Comparison of ENCODE assay signal across 8 cellular contexts in genomic region chr17:40112718-40113109, GRCh38. TPM values are rescaled to one million over a fixed set of nuclear protein-coding genes. Genes with fewer than 3 reads are reported as not detected.
DNase-seq lines count a peak whose midpoint lies in the region; ATAC-seq and TF ChIP-seq lines count a peak whose summit lies in the region.

No MANE protein-coding gene starts in this region.

- H3K27me3 ChIP-seq in mucosa of stomach (ENCODE audit: control insufficient read depth, insufficient read depth, low read length) (no peaks in the 10 kb centered on the region), upper lobe of left lung (no peaks in the 10 kb centered on the region)

- H3K4me3 ChIP-seq in mucosa of stomach (ENCODE audit: low read length) (no peak overlapping the region), upper lobe of left lung (no peak overlapping the region)

- no peaks in the 10 kb centered on the region for H3K36me3 Mint-ChIP-seq in activated T-cell treated with anti-CD3 and anti-CD28 coated beads, Interleukin-2, amount 50 U/mL, for 24 hours (ENCODE audit: low read depth)

- no peaks in the 10 kb centered on the region for H3K27me3 Mint-ChIP-seq in activated T-cell treated with anti-CD3 and anti-CD28 coated beads, Interleukin-2, amount 50 U/mL, for 24 hours

- TF ChIP-seq EP300 in upper lobe of left lung (IDR thresholded peaks at IDR 0.05) = no peak

- no peak for DNase-seq in activated T-cell treated with anti-CD3 and anti-CD28 coated beads, Interleukin-2, amount 50 U/mL, for 24 hours
- no peak for DNase-seq in activated T-cell treated with anti-CD3 and anti-CD28 coated beads, Interleukin-2, amount 50 U/mL, for 48 hours
- DNase-seq in upper lobe of left lung (no peak), NCI-H510A treated with DMSO at 0.1 percent for 48 hours (lab: John Stamatoyannopoulos, UW) (no peak), HCEC 1CT (no peak)

- no peak for TF ChIP-seq POLR2A in upper lobe of left lung (IDR thresholded peaks at IDR 0.05)

- H3K4me3 Mint-ChIP-seq in activated T-cell treated with anti-CD3 and anti-CD28 coated beads, Interleukin-2, amount 50 U/mL, for 24 hours = peak overlapping the region; percentile 72

- peak overlapping the region; percentile 78 for H3K27ac ChIP-seq in cingulate gyrus (ENCODE audit: low read depth, low read length)
- peak overlapping the region; percentile 91 to 97 (median 93) for H3K27ac ChIP-seq in upper lobe of left lung

- no peak for TF ChIP-seq CTCF in upper lobe of left lung (IDR thresholded peaks at IDR 0.05)

- peak overlapping the region; percentile 52 for H3K9ac ChIP-seq in mucosa of stomach (ENCODE audit: low read length)

- ATAC-seq in upper lobe of left lung (ENCODE audit: low FRiP score in 2 of 2) = peak in 1 of 2 donors; percentile 7
- ATAC-seq in HG03108 (IDR thresholded peaks at IDR 0.05; ENCODE audit: unreplicated experiment) = no peak

- H3K4me1 Mint-ChIP-seq in activated T-cell treated with anti-CD3 and anti-CD28 coated beads, Interleukin-2, amount 50 U/mL, for 24 hours (ENCODE audit: low read depth) = peaks cover 62% of the 10 kb centered on the region

- H3K9me3 ChIP-seq in mucosa of stomach (ENCODE audit: control insufficient read depth, low read length) (no peaks in the 10 kb centered on the region), upper lobe of left lung (no peaks in the 10 kb centered on the region)

- H3K36me3 ChIP-seq in mucosa of stomach (ENCODE audit: control insufficient read depth, insufficient read depth, low read length) (peaks cover 4% of the 10 kb centered on the region), upper lobe of left lung (no peaks in the 10 kb centered on the region)

- H3K4me1 ChIP-seq in mucosa of stomach (ENCODE audit: control insufficient read depth, insufficient read depth, low read length) (peaks cover 63% of the 10 kb centered on the region), upper lobe of left lung (peaks cover 59 to 67% (median 60%) of the 10 kb centered on the region in 4 donors)

- peak overlapping the region; percentile 91 for H3K27ac Mint-ChIP-seq in activated T-cell treated with anti-CD3 and anti-CD28 coated beads, Interleukin-2, amount 50 U/mL, for 24 hours

- 55 to 57% methylated on average over 4 of the region's 4 CpGs for whole genome bisulfite sequencing in upper lobe of left lung, 2 donors

- H3K9me3 Mint-ChIP-seq in activated T-cell treated with anti-CD3 and anti-CD28 coated beads, Interleukin-2, amount 50 U/mL, for 24 hours = no peaks in the 10 kb centered on the region

RNA-seq across cellular contexts. Expression of gene MSL1, which starts 9.1 kb away (rescaled TPM):
- total RNA-seq in upper lobe of left lung = 100 to 1,000 TPM in 3 of 6 donors, 10 to 100 TPM in 3; 57.6 to 240 (median 97.0) TPM

RNA-seq across cellular contexts. Expression of gene NR1D1, which starts 12.3 kb away (rescaled TPM):
- 10 to 100 TPM in 5 of 6 donors, 1 to 10 TPM in 1; 3.8 to 24.7 (median 15.8) TPM for total RNA-seq in upper lobe of left lung

RNA-seq across cellular contexts. Expression of gene CASC3, which starts 27.6 kb away (rescaled TPM):
- 100 to 1,000 TPM in 2 of 6 donors, 10 to 100 TPM in 4; 52.2 to 141 (median 75.0) TPM for total RNA-seq in upper lobe of left lung

RNA-seq across cellular contexts. Expression of gene THRA, which starts 49.9 kb away (rescaled TPM):
- total RNA-seq in upper lobe of left lung = 10 to 100 TPM; 31.0 to 55.3 (median 49.9) TPM

RNA-seq across cellular contexts. Expression of gene MED24, which starts 58.5 kb away (rescaled TPM):
- total RNA-seq in upper lobe of left lung = 100 to 1,000 TPM in 1 of 6 donors, 10 to 100 TPM in 5; 36.5 to 157 (median 71.0) TPM
